36 cellular contexts compared by ENCODE assay signal in the genomic region with DNA sequence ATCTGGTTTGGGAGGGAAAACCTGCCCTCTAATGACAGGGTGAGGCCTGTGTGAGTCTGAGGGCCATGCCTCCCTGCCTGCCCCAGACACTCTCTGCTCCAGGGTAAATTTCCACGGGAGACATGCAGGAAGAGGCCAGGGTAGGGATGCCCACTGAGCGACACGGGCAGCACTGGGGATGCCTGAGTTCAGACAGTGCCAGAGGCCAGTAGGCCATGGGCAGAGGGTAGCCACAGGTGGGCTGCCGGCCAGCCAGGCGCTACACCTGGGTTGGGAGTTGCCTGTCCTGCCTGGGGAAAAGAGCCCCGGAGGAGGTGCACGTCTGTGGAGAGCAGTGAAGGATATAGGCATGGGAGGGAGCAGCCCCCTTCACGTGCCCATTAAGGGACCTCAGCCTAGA. TPM values are rescaled to one million over a fixed set of nuclear protein-coding genes. Genes with fewer than 3 reads are reported as not detected.
"Had no signal": no experiment of that assay in that cellular context is flagged by ENCODE, and none has a peak within 500 bp of the region (broad histone marks: within the 10 kb centered on the region; RNA-seq: fewer than 3 reads in every experiment).

No MANE protein-coding gene starts in this region.

- H3K27ac Mint-ChIP-seq: activated CD4-positive, alpha-beta memory T cell treated with anti-CD3 and anti-CD28 coated beads for 36 hours; activated CD4-positive, alpha-beta T cell treated with anti-CD3 and anti-CD28 coated beads for 36 hours; activated CD4-positive, alpha-beta T cell treated with anti-CD3 and anti-CD28 coated beads, Interleukin-2, amount 10 ng/mL, durations not matched to agents 24 days and 14 days; activated CD8-positive, alpha-beta T cell treated with anti-CD3 and anti-CD28 coated beads, Interleukin-2, amount 10 ng/mL, durations not matched to agents 7 days and 5 days; activated naive CD8-positive, alpha-beta T cell; activated T-helper 17 cell treated with anti-CD3 and anti-CD28 coated beads, Interleukin-2, amount 50 U/mL, for 72 hours had no signal

- H3K9me3 Mint-ChIP-seq: activated CD4-positive, alpha-beta memory T cell treated with anti-CD3 and anti-CD28 coated beads for 36 hours; activated CD4-positive, alpha-beta T cell treated with anti-CD3 and anti-CD28 coated beads, Interleukin-2, amount 10 ng/mL, durations not matched to agents 24 days and 14 days; activated T-cell treated with anti-CD3 and anti-CD28 coated beads, Interleukin-2, amount 50 U/mL, for 4 hours; activated T-helper 17 cell treated with anti-CD3 and anti-CD28 coated beads, Interleukin-2, amount 50 U/mL, for 72 hours; central memory CD8-positive, alpha-beta T cell had no signal

- H3K27me3 ChIP-seq: brain microvascular endothelial cell, esophagus squamous epithelium had no signal

- DNase-seq: activated CD4-positive, alpha-beta memory T cell treated with anti-CD3 and anti-CD28 coated beads for 36 hours; activated CD4-positive, alpha-beta T cell treated with anti-CD3 and anti-CD28 coated beads for 36 hours; activated CD4-positive, alpha-beta T cell treated with anti-CD3 and anti-CD28 coated beads, Interleukin-2, amount 10 ng/mL, durations not matched to agents 24 days and 14 days; activated CD4-positive, CD25-positive, alpha-beta regulatory T cell; activated CD4-positive, CD25-positive, alpha-beta regulatory T cell treated with anti-CD3 and anti-CD28 coated beads, Interleukin-2, amount 50 U/mL, for 72 hours; activated CD8-positive, alpha-beta T cell treated with anti-CD3 and anti-CD28 coated beads, Interleukin-2, amount 10 ng/mL, durations not matched to agents 7 days and 5 days; activated effector memory CD4-positive, alpha-beta T cell treated with Interleukin-2 at 50 U/mL for 16 hours; activated gamma-delta T cell treated with Interleukin-2 at 50 U/mL for 16 hours; activated naive CD4-positive, alpha-beta T cell treated with anti-CD3 and anti-CD28 coated beads, Interleukin-2, amount 50 U/mL, for 16 hours; activated naive CD4-positive, alpha-beta T cell treated with Interleukin-2 at 50 U/mL for 16 hours; activated T-cell treated with anti-CD3 and anti-CD28 coated beads, Interleukin-2, amount 50 U/mL, for 4 hours; amniotic stem cell; anterior cingulate cortex; brain microvascular endothelial cell; effector CD8-positive, alpha-beta T cell; esophagus squamous epithelium; heart left ventricle; T-helper 2 cell had no signal

- H3K4me3 ChIP-seq: esophagus squamous epithelium, heart left ventricle had no signal

- H3K4me3 Mint-ChIP-seq: activated CD4-positive, alpha-beta memory T cell treated with anti-CD3 and anti-CD28 coated beads for 36 hours; activated CD4-positive, alpha-beta T cell treated with anti-CD3 and anti-CD28 coated beads for 36 hours; activated CD4-positive, alpha-beta T cell treated with anti-CD3 and anti-CD28 coated beads, Interleukin-2, amount 10 ng/mL, durations not matched to agents 24 days and 14 days; activated CD8-positive, alpha-beta T cell treated with anti-CD3 and anti-CD28 coated beads, Interleukin-2, amount 10 ng/mL, durations not matched to agents 7 days and 5 days; activated naive CD8-positive, alpha-beta T cell; activated T-cell treated with anti-CD3 and anti-CD28 coated beads, Interleukin-2, amount 50 U/mL, for 4 hours; activated T-helper 17 cell treated with anti-CD3 and anti-CD28 coated beads, Interleukin-2, amount 50 U/mL, for 72 hours; central memory CD8-positive, alpha-beta T cell had no signal

- H3K36me3 ChIP-seq: brain microvascular endothelial cell, esophagus squamous epithelium, heart left ventricle had no signal

- FAIRE-seq: astrocyte, bronchial epithelial cell, colon, endometrium, endothelial cell of umbilical vein, frontal cortex had no signal

- H3K9me3 ChIP-seq: esophagus squamous epithelium, heart left ventricle had no signal

- H3K4me1 ChIP-seq: heart left ventricle had no signal

- H3K27me3 Mint-ChIP-seq: activated CD4-positive, alpha-beta T cell treated with anti-CD3 and anti-CD28 coated beads, Interleukin-2, amount 10 ng/mL, durations not matched to agents 24 days and 14 days had no signal

- H3K36me3 Mint-ChIP-seq: activated CD4-positive, alpha-beta memory T cell treated with anti-CD3 and anti-CD28 coated beads for 36 hours; activated naive CD8-positive, alpha-beta T cell had no signal

- H3K27ac ChIP-seq: brain microvascular endothelial cell, epithelial cell of prostate, esophagus squamous epithelium, heart left ventricle had no signal

- ATAC-seq: activated CD4-positive, alpha-beta T cell treated with anti-CD3 and anti-CD28 coated beads for 36 hours; activated CD8-positive, alpha-beta T cell treated with anti-CD3 and anti-CD28 coated beads, Interleukin-2, amount 10 ng/mL, durations not matched to agents 7 days and 5 days; activated T-cell treated with anti-CD3 and anti-CD28 coated beads, Interleukin-2, amount 50 U/mL, for 4 hours; activated T-helper 17 cell treated with anti-CD3 and anti-CD28 coated beads, Interleukin-2, amount 50 U/mL, for 72 hours; heart left ventricle had no signal

- H3K4me1 Mint-ChIP-seq: activated CD4-positive, alpha-beta T cell treated with anti-CD3 and anti-CD28 coated beads for 36 hours; activated CD4-positive, alpha-beta T cell treated with anti-CD3 and anti-CD28 coated beads, Interleukin-2, amount 10 ng/mL, durations not matched to agents 24 days and 14 days; activated T-helper 17 cell treated with anti-CD3 and anti-CD28 coated beads, Interleukin-2, amount 50 U/mL, for 72 hours; central memory CD8-positive, alpha-beta T cell had no signal

RNA-seq across cellular contexts. Expression of a gene that starts 3.6 kb away (rescaled TPM):
- total RNA-seq: activated CD4-positive, alpha-beta memory T cell treated with anti-CD3 and anti-CD28 coated beads for 36 hours; activated CD4-positive, alpha-beta T cell treated with anti-CD3 and anti-CD28 coated beads for 36 hours; activated CD4-positive, alpha-beta T cell treated with anti-CD3 and anti-CD28 coated beads, Interleukin-2, amount 10 ng/mL, durations not matched to agents 24 days and 14 days; activated CD8-positive, alpha-beta T cell treated with anti-CD3 and anti-CD28 coated beads, Interleukin-2, amount 10 ng/mL, durations not matched to agents 7 days and 5 days; activated T-cell treated with anti-CD3 and anti-CD28 coated beads, Interleukin-2, amount 50 U/mL, for 4 hours; activated T-helper 17 cell treated with anti-CD3 and anti-CD28 coated beads, Interleukin-2, amount 50 U/mL, for 72 hours; astrocyte; bronchial epithelial cell; cardiac septum; cerebellum; dermis microvascular lymphatic vessel endothelial cell; endothelial cell of umbilical vein; esophagus squamous epithelium; fibroblast of lung; fibroblast of villous mesenchyme; frontal cortex; heart left ventricle; T-helper 1 cell treated with Interleukin-12 subunit alpha and Interleukin-12 subunit beta and Interleukin-4 antibody, amounts not matched to agents 30 ng/mL and 1 ng/mL, for 36 hours had no signal
- polyA plus RNA-seq: adipose tissue, endothelial cell of umbilical vein, esophagus, fibroblast of lung, heart left ventricle had no signal

RNA-seq across cellular contexts. Expression of a gene that starts 29.6 kb away (rescaled TPM):
- total RNA-seq: activated CD4-positive, alpha-beta memory T cell treated with anti-CD3 and anti-CD28 coated beads for 36 hours; activated CD4-positive, alpha-beta T cell treated with anti-CD3 and anti-CD28 coated beads for 36 hours; activated CD4-positive, alpha-beta T cell treated with anti-CD3 and anti-CD28 coated beads, Interleukin-2, amount 10 ng/mL, durations not matched to agents 24 days and 14 days; activated CD8-positive, alpha-beta T cell treated with anti-CD3 and anti-CD28 coated beads, Interleukin-2, amount 10 ng/mL, durations not matched to agents 7 days and 5 days; activated T-cell treated with anti-CD3 and anti-CD28 coated beads, Interleukin-2, amount 50 U/mL, for 4 hours; activated T-helper 17 cell treated with anti-CD3 and anti-CD28 coated beads, Interleukin-2, amount 50 U/mL, for 72 hours; astrocyte; bronchial epithelial cell; cardiac septum; cerebellum; dermis microvascular lymphatic vessel endothelial cell; endothelial cell of umbilical vein; esophagus squamous epithelium; fibroblast of lung; fibroblast of villous mesenchyme; frontal cortex; heart left ventricle; T-helper 1 cell treated with Interleukin-12 subunit alpha and Interleukin-12 subunit beta and Interleukin-4 antibody, amounts not matched to agents 30 ng/mL and 1 ng/mL, for 36 hours had no signal
- polyA plus RNA-seq: adipose tissue, endothelial cell of umbilical vein, esophagus, fibroblast of lung, heart left ventricle had no signal

RNA-seq across cellular contexts. Expression of a gene that starts 53.0 kb away (rescaled TPM):
- total RNA-seq: activated CD4-positive, alpha-beta memory T cell treated with anti-CD3 and anti-CD28 coated beads for 36 hours; activated CD4-positive, alpha-beta T cell treated with anti-CD3 and anti-CD28 coated beads for 36 hours; activated CD4-positive, alpha-beta T cell treated with anti-CD3 and anti-CD28 coated beads, Interleukin-2, amount 10 ng/mL, durations not matched to agents 24 days and 14 days; activated CD8-positive, alpha-beta T cell treated with anti-CD3 and anti-CD28 coated beads, Interleukin-2, amount 10 ng/mL, durations not matched to agents 7 days and 5 days; activated T-cell treated with anti-CD3 and anti-CD28 coated beads, Interleukin-2, amount 50 U/mL, for 4 hours; activated T-helper 17 cell treated with anti-CD3 and anti-CD28 coated beads, Interleukin-2, amount 50 U/mL, for 72 hours; bronchial epithelial cell; cardiac septum; cerebellum; dermis microvascular lymphatic vessel endothelial cell; endothelial cell of umbilical vein; esophagus squamous epithelium; fibroblast of lung; fibroblast of villous mesenchyme; frontal cortex; heart left ventricle; T-helper 1 cell treated with Interleukin-12 subunit alpha and Interleukin-12 subunit beta and Interleukin-4 antibody, amounts not matched to agents 30 ng/mL and 1 ng/mL, for 36 hours had no signal
- polyA plus RNA-seq: adipose tissue, endothelial cell of umbilical vein, fibroblast of lung, heart left ventricle had no signal

RNA-seq across cellular contexts. Expression of a gene that starts 55.6 kb away (rescaled TPM):
- total RNA-seq: activated CD4-positive, alpha-beta memory T cell treated with anti-CD3 and anti-CD28 coated beads for 36 hours; activated CD4-positive, alpha-beta T cell treated with anti-CD3 and anti-CD28 coated beads for 36 hours; activated CD4-positive, alpha-beta T cell treated with anti-CD3 and anti-CD28 coated beads, Interleukin-2, amount 10 ng/mL, durations not matched to agents 24 days and 14 days; activated CD8-positive, alpha-beta T cell treated with anti-CD3 and anti-CD28 coated beads, Interleukin-2, amount 10 ng/mL, durations not matched to agents 7 days and 5 days; activated T-cell treated with anti-CD3 and anti-CD28 coated beads, Interleukin-2, amount 50 U/mL, for 4 hours; activated T-helper 17 cell treated with anti-CD3 and anti-CD28 coated beads, Interleukin-2, amount 50 U/mL, for 72 hours; astrocyte; bronchial epithelial cell; cardiac septum; cerebellum; dermis microvascular lymphatic vessel endothelial cell; endothelial cell of umbilical vein; esophagus squamous epithelium; fibroblast of lung; fibroblast of villous mesenchyme; frontal cortex; heart left ventricle; T-helper 1 cell treated with Interleukin-12 subunit alpha and Interleukin-12 subunit beta and Interleukin-4 antibody, amounts not matched to agents 30 ng/mL and 1 ng/mL, for 36 hours had no signal
- polyA plus RNA-seq: endothelial cell of umbilical vein, esophagus, fibroblast of lung, heart left ventricle had no signal
